Comparison of ENCODE assay signal across 10 cellular contexts in the genomic region with DNA sequence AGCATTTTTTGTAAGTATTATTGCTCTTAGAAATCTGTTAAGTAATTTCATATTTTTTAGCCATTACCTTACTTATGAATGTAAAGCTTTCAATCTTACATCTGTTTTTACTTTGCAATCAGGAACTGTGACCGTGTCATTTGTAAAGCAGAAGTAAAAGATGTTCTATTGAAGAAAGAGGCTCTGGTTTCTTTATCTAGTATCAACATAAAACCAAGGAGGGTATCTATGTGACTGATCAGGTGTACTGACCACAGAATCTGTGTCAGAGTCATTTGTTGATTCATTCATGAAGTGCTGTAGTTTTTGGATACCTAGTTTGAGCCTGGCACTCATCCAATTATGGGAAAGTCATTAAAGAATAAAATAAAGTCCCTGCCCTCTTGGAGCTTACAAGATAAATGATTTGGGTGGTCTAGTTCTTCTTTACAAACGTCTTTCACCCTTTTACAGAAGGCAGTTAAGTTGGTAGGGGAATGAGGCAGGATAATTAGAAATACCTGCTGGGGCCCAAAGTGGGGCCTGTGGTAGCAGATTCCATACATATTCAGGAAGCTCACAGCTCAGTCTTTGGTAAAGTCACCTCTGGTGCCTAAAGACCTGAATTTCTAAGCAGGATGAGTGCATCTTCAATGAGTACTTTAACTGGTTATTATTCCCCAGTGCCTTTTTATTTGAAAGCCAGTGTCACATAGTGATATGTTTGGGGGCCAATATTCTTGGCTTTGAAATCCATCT.
A peak's percentile ranks its signal among the peaks of the same experiment; 100 is the strongest.
DNase-seq lines count a peak whose midpoint lies in the region; ATAC-seq lines count a peak whose summit lies in the region.
"Had no signal": no experiment of that assay in that cellular context is flagged by ENCODE, and none has a peak within 500 bp of the region (broad histone marks: within the 10 kb centered on the region; RNA-seq: fewer than 3 reads in every experiment).

No MANE protein-coding gene starts in this region.

- CTCF ChIA-PET in activated CD4-positive, alpha-beta T cell treated with anti-CD3 and anti-CD28 coated beads, Interleukin-2, amount 10 ng/mL, durations not matched to agents 7 days and 5 days (lab: Charles Lee): no interaction called here

- POLR2A ChIA-PET in activated CD4-positive, alpha-beta T cell treated with anti-CD3 and anti-CD28 coated beads, Interleukin-2, amount 10 ng/mL, durations not matched to agents 7 days and 5 days (lab: Charles Lee): no interaction called here

- ATAC-seq in GM19372 (IDR thresholded peaks at IDR 0.05; ENCODE audit: low read depth, unreplicated experiment) (peak; percentile 55), HG02610 (IDR thresholded peaks at IDR 0.05; ENCODE audit: unreplicated experiment) (peak; percentile 88), HG03354 (IDR thresholded peaks at IDR 0.05; ENCODE audit: poor library complexity, severe bottlenecking, unreplicated experiment) (peak; percentile 80)
- peak; percentile 88 for ATAC-seq in stimulated activated memory B cell treated with anti-CD40 and anti-IgM and Interleukin-4, amounts not matched to agents 10 μg/mL and 1 μg/mL and 100 μg/mL, for 72 hours
- ATAC-seq: activated naive CD8-positive, alpha-beta T cell treated with anti-CD3 and anti-CD28 coated beads, Interleukin-2, amount 50 U/mL, for 24 hours had no signal

- no peak overlapping the region for H3K4me3 Mint-ChIP-seq in stimulated activated memory B cell treated with anti-CD40 and anti-IgM and Interleukin-4, amounts not matched to agents 10 μg/mL and 1 μg/mL and 100 μg/mL, for 72 hours
- no peak overlapping the region for H3K4me3 Mint-ChIP-seq in activated CD4-positive, alpha-beta T cell treated with anti-CD3 and anti-CD28 coated beads, Interleukin-2, amount 10 ng/mL, durations not matched to agents 7 days and 5 days
- H3K4me3 Mint-ChIP-seq: activated naive CD8-positive, alpha-beta T cell treated with anti-CD3 and anti-CD28 coated beads, Interleukin-2, amount 50 U/mL, for 24 hours; HFFc6 had no signal

- peaks cover 5% of the 10 kb centered on the region for H3K4me1 Mint-ChIP-seq in stimulated activated memory B cell treated with anti-CD40 and anti-IgM and Interleukin-4, amounts not matched to agents 10 μg/mL and 1 μg/mL and 100 μg/mL, for 72 hours
- H3K4me1 Mint-ChIP-seq in activated CD4-positive, alpha-beta T cell treated with anti-CD3 and anti-CD28 coated beads, Interleukin-2, amount 10 ng/mL, durations not matched to agents 7 days and 5 days: no peaks in the 10 kb centered on the region
- H3K4me1 Mint-ChIP-seq: activated naive CD8-positive, alpha-beta T cell treated with anti-CD3 and anti-CD28 coated beads, Interleukin-2, amount 50 U/mL, for 24 hours had no signal

- no peak overlapping the region for H3K27ac Mint-ChIP-seq in stimulated activated memory B cell treated with anti-CD40 and anti-IgM and Interleukin-4, amounts not matched to agents 10 μg/mL and 1 μg/mL and 100 μg/mL, for 72 hours
- H3K27ac Mint-ChIP-seq in activated CD4-positive, alpha-beta T cell treated with anti-CD3 and anti-CD28 coated beads, Interleukin-2, amount 10 ng/mL, durations not matched to agents 7 days and 5 days: no peak overlapping the region
- H3K27ac Mint-ChIP-seq: activated naive CD8-positive, alpha-beta T cell treated with anti-CD3 and anti-CD28 coated beads, Interleukin-2, amount 50 U/mL, for 24 hours; HFFc6 had no signal

- H3K9me3 Mint-ChIP-seq in stimulated activated memory B cell treated with anti-CD40 and anti-IgM and Interleukin-4, amounts not matched to agents 10 μg/mL and 1 μg/mL and 100 μg/mL, for 72 hours: no peaks in the 10 kb centered on the region
- no peaks in the 10 kb centered on the region for H3K9me3 Mint-ChIP-seq in activated CD4-positive, alpha-beta T cell treated with anti-CD3 and anti-CD28 coated beads, Interleukin-2, amount 10 ng/mL, durations not matched to agents 7 days and 5 days
- H3K9me3 Mint-ChIP-seq: activated naive CD8-positive, alpha-beta T cell treated with anti-CD3 and anti-CD28 coated beads, Interleukin-2, amount 50 U/mL, for 24 hours; HFFc6 had no signal

- no peaks in the 10 kb centered on the region for H3K36me3 Mint-ChIP-seq in stimulated activated memory B cell treated with anti-CD40 and anti-IgM and Interleukin-4, amounts not matched to agents 10 μg/mL and 1 μg/mL and 100 μg/mL, for 72 hours
- H3K36me3 Mint-ChIP-seq in activated CD4-positive, alpha-beta T cell treated with anti-CD3 and anti-CD28 coated beads, Interleukin-2, amount 10 ng/mL, durations not matched to agents 7 days and 5 days (ENCODE audit: low read depth): no peaks in the 10 kb centered on the region

- DNase-seq in stimulated activated naive CD4-positive, alpha-beta T cell (lab: John Stamatoyannopoulos, UW): no peak
- DNase-seq in activated CD4-positive, alpha-beta T cell treated with anti-CD3 and anti-CD28 coated beads, Interleukin-2, amount 10 ng/mL, durations not matched to agents 7 days and 5 days: no peak
- no peak for DNase-seq in SIG-M5 treated with dmso at 0.1 percent for 504 hours (lab: John Stamatoyannopoulos, UW; ENCODE audit: unreplicated experiment)
- DNase-seq: activated naive CD8-positive, alpha-beta T cell treated with anti-CD3 and anti-CD28 coated beads, Interleukin-2, amount 50 U/mL, for 24 hours; Calu3; HFFc6 had no signal

- no peaks in the 10 kb centered on the region for H3K27me3 Mint-ChIP-seq in stimulated activated memory B cell treated with anti-CD40 and anti-IgM and Interleukin-4, amounts not matched to agents 10 μg/mL and 1 μg/mL and 100 μg/mL, for 72 hours
- no peaks in the 10 kb centered on the region for H3K27me3 Mint-ChIP-seq in activated CD4-positive, alpha-beta T cell treated with anti-CD3 and anti-CD28 coated beads, Interleukin-2, amount 10 ng/mL, durations not matched to agents 7 days and 5 days
- H3K27me3 Mint-ChIP-seq: activated naive CD8-positive, alpha-beta T cell treated with anti-CD3 and anti-CD28 coated beads, Interleukin-2, amount 50 U/mL, for 24 hours had no signal
